Comparison of ENCODE assay signal across 14 cellular contexts in the genomic region with DNA sequence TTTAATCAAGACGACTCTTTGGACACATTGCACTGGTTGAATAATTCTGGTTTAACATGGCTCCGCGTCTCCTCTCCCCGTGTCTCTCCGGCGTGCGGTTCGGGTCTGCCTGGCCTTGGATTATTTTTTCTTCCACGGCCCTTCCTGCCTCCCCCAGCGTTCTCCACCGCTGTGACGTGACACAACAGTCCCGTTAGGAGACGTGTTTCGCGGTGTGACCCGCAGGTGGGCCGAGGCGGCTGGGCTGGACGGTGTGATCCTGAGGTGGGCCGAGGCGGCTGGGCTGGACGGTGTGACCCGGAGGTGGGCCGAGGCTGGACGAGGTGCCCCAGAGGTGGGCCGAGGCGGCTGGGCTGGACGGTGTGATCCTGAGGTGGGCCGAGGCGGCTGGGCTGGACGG. TPM values are rescaled to one million over a fixed set of nuclear protein-coding genes. Genes with fewer than 3 reads are reported as not detected.
"Had no signal": no experiment of that assay in that cellular context is flagged by ENCODE, and none has a peak within 500 bp of the region (broad histone marks: within the 10 kb centered on the region; RNA-seq: fewer than 3 reads in every experiment).

No MANE protein-coding gene starts in this region.

RNA-seq across cellular contexts. Expression of a gene that starts 12.0 kb away (rescaled TPM):
- total RNA-seq: activated B cell treated with CpG ODN at 0.5 μM for 24 hours; activated CD4-positive, alpha-beta memory T cell treated with anti-CD3 and anti-CD28 coated beads for 36 hours; activated CD4-positive, alpha-beta memory T cell treated with anti-CD3 and anti-CD28 coated beads, Interleukin-2, amount 10 ng/mL, durations not matched to agents 7 days and 5 days; activated CD4-positive, alpha-beta T cell treated with anti-CD3 and anti-CD28 coated beads for 36 hours; activated CD4-positive, alpha-beta T cell treated with anti-CD3 and anti-CD28 coated beads, Interleukin-2, amount 10 ng/mL, durations not matched to agents 24 days and 14 days; activated CD4-positive, alpha-beta T cell treated with anti-CD3 and anti-CD28 coated beads, Interleukin-2, amount 10 ng/mL, durations not matched to agents 7 days and 5 days; activated CD8-positive, alpha-beta memory T cell treated with anti-CD3 and anti-CD28 coated beads for 36 hours; activated CD8-positive, alpha-beta memory T cell treated with anti-CD3 and anti-CD28 coated beads, Interleukin-2, amount 10 ng/mL, durations not matched to agents 7 days and 5 days; activated CD8-positive, alpha-beta T cell treated with anti-CD3 and anti-CD28 coated beads for 36 hours; activated CD8-positive, alpha-beta T cell treated with anti-CD3 and anti-CD28 coated beads, Interleukin-2, amount 10 ng/mL, durations not matched to agents 7 days and 5 days; T-cell; T-helper 1 cell treated with Interleukin-12 subunit alpha and Interleukin-12 subunit beta and Interleukin-4 antibody, amounts not matched to agents 30 ng/mL and 1 ng/mL, for 36 hours; T-helper 17 cell; T-helper 2 cell treated with Interferon-gamma antibody and Interleukin-4, amounts not matched to agents 100 ng/mL and 5 ng/mL, for 36 hours had no signal
